Comparison of ENCODE assay signal across 1 cellular context in genomic region chr4:152166567-152166966, GRCh38.
TF ChIP-seq lines count a peak whose summit lies in the region.

No MANE protein-coding gene starts in this region.

TF ChIP-seq in endothelial cell of umbilical vein, 7 proteins besides CTCF, POLR2A, EP300 and RAD21:
- TF ChIP-seq FOS (IDR thresholded peaks at IDR 0.05; ENCODE audit: borderline replicate concordance, insufficient read depth, low read length) (no peak), GATA2 (IDR thresholded peaks at IDR 0.05; ENCODE audit: insufficient read depth, insufficient read length, low read depth, low read length) (no peak)
